ENCODE assay signal across 1 cellular context in genomic region chr20:431012-431904, GRCh38.
TF ChIP-seq lines count a peak whose summit lies in the region.

No MANE protein-coding gene starts in this region.

TF ChIP-seq in HepG2, 621 proteins besides CTCF, POLR2A, EP300 and RAD21 (continued from another document and continues in another):
- TF ChIP-seq, protein P1, sequence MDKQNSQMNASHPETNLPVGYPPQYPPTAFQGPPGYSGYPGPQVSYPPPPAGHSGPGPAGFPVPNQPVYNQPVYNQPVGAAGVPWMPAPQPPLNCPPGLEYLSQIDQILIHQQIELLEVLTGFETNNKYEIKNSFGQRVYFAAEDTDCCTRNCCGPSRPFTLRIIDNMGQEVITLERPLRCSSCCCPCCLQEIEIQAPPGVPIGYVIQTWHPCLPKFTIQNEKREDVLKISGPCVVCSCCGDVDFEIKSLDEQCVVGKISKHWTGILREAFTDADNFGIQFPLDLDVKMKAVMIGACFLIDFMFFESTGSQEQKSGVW (CRISPR knock-in tag; IDR thresholded peaks at IDR 0.05; ENCODE audit: borderline replicate concordance): no peak
- TF ChIP-seq GPBP1L1 (CRISPR knock-in tag; IDR thresholded peaks at IDR 0.05) (no peak), ZBTB39 (CRISPR knock-in tag; IDR thresholded peaks at IDR 0.05) (peak; percentile 72; the same call in 1 of the 2 replicates), PRPF4 (IDR thresholded peaks at IDR 0.05; ENCODE audit: low read depth, low read length, poor library complexity, severe bottlenecking) (no peak), FLYWCH1 (CRISPR knock-in tag; IDR thresholded peaks at IDR 0.05) (no peak), ZSCAN20 (CRISPR knock-in tag; IDR thresholded peaks at IDR 0.05; ENCODE audit: borderline replicate concordance) (no peak), SRY (CRISPR knock-in tag; IDR thresholded peaks at IDR 0.05) (peak; percentile 83; the same call in 1 of the 2 replicates), RXRB (CRISPR knock-in tag; IDR thresholded peaks at IDR 0.05; ENCODE audit: borderline replicate concordance) (peak; percentile 78; the same call in 1 of the 2 replicates), ZNF256 (CRISPR knock-in tag; conservative IDR thresholded peaks at IDR 0.05) (no peak), ZBTB49 (CRISPR knock-in tag; IDR thresholded peaks at IDR 0.05; ENCODE audit: borderline replicate concordance) (peak; percentile 75; the same call in 1 of the 2 replicates), AFF4 (CRISPR knock-in tag; IDR thresholded peaks at IDR 0.05) (peak; percentile 82; the same call in 1 of the 2 replicates), ZNF34 (CRISPR knock-in tag; IDR thresholded peaks at IDR 0.05; ENCODE audit: borderline replicate concordance) (no peak), EEA1 (CRISPR knock-in tag; IDR thresholded peaks at IDR 0.05; ENCODE audit: borderline replicate concordance) (peak; percentile 92; the same call in 1 of the 2 replicates), TP53 (CRISPR knock-in tag; conservative IDR thresholded peaks at IDR 0.05) (no peak; the same call in 1 of the 2 replicates), MTA1 (CRISPR knock-in tag; IDR thresholded peaks at IDR 0.05; ENCODE audit: borderline replicate concordance) (peak; percentile 76; the same call in 1 of the 2 replicates), HMG20A (CRISPR knock-in tag; IDR thresholded peaks at IDR 0.05; ENCODE audit: borderline replicate concordance) (no peak), TOPORS (CRISPR knock-in tag; IDR thresholded peaks at IDR 0.05) (no peak), ZNF143 (CRISPR knock-in tag; IDR thresholded peaks at IDR 0.05) (0 out of 2 replicates have a peak, but pooled peaks have one; percentile 11), ZNF674 (CRISPR knock-in tag; IDR thresholded peaks at IDR 0.05; ENCODE audit: low read depth) (no peak), YEATS2 (CRISPR knock-in tag; IDR thresholded peaks at IDR 0.05; ENCODE audit: borderline replicate concordance) (peak; percentile 76), HCFC1 (IDR thresholded peaks at IDR 0.05; ENCODE audit: low read depth, low read length) (no peak), KMT2B (CRISPR knock-in tag; IDR thresholded peaks at IDR 0.05) (peak; percentile 50; the same call in 1 of the 2 replicates), POGK (CRISPR knock-in tag; conservative IDR thresholded peaks at IDR 0.05) (no peak; the same call in 1 of the 2 replicates), SALL1 (CRISPR knock-in tag; IDR thresholded peaks at IDR 0.05) (peak; percentile 95)
- TF ChIP-seq, protein P2, sequence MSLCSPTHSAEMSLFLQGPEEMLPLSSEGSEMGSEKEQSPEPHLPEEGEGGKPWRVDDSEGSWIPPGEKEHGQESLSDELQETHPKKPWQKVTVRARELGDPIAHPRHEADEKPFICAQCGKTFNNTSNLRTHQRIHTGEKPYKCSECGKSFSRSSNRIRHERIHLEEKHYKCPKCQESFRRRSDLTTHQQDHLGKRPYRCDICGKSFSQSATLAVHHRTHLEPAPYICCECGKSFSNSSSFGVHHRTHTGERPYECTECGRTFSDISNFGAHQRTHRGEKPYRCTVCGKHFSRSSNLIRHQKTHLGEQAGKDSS (CRISPR knock-in tag; IDR thresholded peaks at IDR 0.05; ENCODE audit: borderline replicate concordance, low read depth): peak; percentile 97
- TF ChIP-seq, protein P3, sequence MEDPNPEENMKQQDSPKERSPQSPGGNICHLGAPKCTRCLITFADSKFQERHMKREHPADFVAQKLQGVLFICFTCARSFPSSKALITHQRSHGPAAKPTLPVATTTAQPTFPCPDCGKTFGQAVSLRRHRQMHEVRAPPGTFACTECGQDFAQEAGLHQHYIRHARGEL (CRISPR knock-in tag; IDR thresholded peaks at IDR 0.05): no peak; the same call in 1 of the 2 replicates
- TF ChIP-seq, protein P4, sequence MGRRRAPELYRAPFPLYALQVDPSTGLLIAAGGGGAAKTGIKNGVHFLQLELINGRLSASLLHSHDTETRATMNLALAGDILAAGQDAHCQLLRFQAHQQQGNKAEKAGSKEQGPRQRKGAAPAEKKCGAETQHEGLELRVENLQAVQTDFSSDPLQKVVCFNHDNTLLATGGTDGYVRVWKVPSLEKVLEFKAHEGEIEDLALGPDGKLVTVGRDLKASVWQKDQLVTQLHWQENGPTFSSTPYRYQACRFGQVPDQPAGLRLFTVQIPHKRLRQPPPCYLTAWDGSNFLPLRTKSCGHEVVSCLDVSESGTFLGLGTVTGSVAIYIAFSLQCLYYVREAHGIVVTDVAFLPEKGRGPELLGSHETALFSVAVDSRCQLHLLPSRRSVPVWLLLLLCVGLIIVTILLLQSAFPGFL (CRISPR knock-in tag; IDR thresholded peaks at IDR 0.05): no peak
- TF ChIP-seq, protein P5, sequence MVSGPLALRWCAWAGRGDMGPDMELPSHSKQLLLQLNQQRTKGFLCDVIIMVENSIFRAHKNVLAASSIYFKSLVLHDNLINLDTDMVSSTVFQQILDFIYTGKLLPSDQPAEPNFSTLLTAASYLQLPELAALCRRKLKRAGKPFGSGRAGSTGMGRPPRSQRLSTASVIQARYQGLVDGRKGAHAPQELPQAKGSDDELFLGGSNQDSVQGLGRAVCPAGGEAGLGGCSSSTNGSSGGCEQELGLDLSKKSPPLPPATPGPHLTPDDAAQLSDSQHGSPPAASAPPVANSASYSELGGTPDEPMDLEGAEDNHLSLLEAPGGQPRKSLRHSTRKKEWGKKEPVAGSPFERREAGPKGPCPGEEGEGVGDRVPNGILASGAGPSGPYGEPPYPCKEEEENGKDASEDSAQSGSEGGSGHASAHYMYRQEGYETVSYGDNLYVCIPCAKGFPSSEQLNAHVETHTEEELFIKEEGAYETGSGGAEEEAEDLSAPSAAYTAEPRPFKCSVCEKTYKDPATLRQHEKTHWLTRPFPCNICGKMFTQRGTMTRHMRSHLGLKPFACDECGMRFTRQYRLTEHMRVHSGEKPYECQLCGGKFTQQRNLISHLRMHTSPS (CRISPR knock-in tag; IDR thresholded peaks at IDR 0.05; ENCODE audit: low read depth): peak; percentile 85
- TF ChIP-seq, protein P6, sequence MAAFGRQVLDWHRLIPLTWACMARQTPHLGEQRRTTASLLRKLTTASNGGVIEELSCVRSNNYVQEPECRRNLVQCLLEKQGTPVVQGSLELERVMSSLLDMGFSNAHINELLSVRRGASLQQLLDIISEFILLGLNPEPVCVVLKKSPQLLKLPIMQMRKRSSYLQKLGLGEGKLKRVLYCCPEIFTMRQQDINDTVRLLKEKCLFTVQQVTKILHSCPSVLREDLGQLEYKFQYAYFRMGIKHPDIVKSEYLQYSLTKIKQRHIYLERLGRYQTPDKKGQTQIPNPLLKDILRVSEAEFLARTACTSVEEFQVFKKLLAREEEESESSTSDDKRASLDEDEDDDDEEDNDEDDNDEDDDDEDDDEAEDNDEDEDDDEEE (CRISPR knock-in tag; IDR thresholded peaks at IDR 0.05): no peak
